1 cellular context compared by ENCODE assay signal in the genomic region with DNA sequence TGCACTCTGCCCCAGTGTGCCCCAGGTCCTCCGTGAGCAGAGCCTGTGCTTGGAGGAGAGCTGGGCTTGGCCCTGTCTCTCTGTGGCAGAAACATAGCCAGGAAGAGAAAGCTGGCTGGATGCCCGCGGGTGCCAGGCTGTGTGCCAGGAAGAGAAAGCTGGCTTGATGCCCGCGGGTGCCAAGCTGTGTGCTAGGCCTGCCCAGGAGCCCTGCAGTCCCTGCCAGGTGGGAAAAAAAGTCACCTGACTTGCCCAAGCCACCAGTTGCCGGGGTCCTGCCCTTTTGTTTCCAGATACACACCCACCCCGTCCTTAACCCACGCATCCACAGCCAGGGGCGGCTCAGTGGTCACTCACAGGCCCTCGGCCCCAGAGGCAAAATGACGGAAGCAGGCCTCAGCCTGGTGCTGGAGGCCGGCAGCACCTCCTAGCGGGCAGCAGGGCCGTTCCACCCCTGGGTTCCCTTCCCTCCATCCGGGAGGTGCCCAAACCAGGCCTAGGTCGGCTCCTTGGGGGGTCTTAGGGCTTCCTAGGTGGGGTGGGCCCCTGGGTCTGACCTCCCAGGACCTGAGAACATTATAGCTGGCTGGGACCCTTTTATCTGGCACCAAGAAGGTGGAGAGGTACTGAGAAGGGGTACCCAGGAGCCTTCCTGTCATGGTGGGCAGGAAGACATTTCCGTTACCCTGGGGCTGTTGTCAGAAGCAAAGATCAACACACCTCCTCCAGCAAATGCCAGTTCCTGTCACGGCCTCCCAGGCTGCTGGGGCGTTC.
TF ChIP-seq lines count a peak whose summit lies in the region.

No MANE protein-coding gene starts in this region.

TF ChIP-seq in HepG2, 621 proteins besides CTCF, POLR2A, EP300 and RAD21 (continued from another document and continues in another):
- TF ChIP-seq, protein P1, sequence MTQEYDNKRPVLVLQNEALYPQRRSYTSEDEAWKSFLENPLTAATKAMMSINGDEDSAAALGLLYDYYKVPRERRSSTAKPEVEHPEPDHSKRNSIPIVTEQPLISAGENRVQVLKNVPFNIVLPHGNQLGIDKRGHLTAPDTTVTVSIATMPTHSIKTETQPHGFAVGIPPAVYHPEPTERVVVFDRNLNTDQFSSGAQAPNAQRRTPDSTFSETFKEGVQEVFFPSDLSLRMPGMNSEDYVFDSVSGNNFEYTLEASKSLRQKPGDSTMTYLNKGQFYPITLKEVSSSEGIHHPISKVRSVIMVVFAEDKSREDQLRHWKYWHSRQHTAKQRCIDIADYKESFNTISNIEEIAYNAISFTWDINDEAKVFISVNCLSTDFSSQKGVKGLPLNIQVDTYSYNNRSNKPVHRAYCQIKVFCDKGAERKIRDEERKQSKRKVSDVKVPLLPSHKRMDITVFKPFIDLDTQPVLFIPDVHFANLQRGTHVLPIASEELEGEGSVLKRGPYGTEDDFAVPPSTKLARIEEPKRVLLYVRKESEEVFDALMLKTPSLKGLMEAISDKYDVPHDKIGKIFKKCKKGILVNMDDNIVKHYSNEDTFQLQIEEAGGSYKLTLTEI (CRISPR knock-in tag; conservative IDR thresholded peaks at IDR 0.05) = no peak
- TF ChIP-seq ZNF547 (CRISPR knock-in tag; IDR thresholded peaks at IDR 0.05) (no peak), MAZ (IDR thresholded peaks at IDR 0.05; ENCODE audit: borderline replicate concordance, low read depth, low read length) (0 out of 2 replicates have a peak, but pooled peaks have one; percentile 17), MAZ (CRISPR knock-in tag; IDR thresholded peaks at IDR 0.05; ENCODE audit: low read depth) (no peak), ZSCAN29 (CRISPR knock-in tag; conservative IDR thresholded peaks at IDR 0.05) (0 out of 2 replicates have a peak, but pooled peaks have one; percentile 52), ELF1 (CRISPR knock-in tag; IDR thresholded peaks at IDR 0.05) (peak; percentile 62), BHLHE40 (IDR thresholded peaks at IDR 0.05; ENCODE audit: low read length) (no peak), NKX3-1 (CRISPR knock-in tag; IDR thresholded peaks at IDR 0.05) (no peak), GATAD1 (CRISPR knock-in tag; IDR thresholded peaks at IDR 0.05) (peak; percentile 70; the same call in 1 of the 2 replicates), CREM (IDR thresholded peaks at IDR 0.05) (no peak), CREM (CRISPR knock-in tag; IDR thresholded peaks at IDR 0.05) (no peak), THYN1 (CRISPR knock-in tag; IDR thresholded peaks at IDR 0.05; ENCODE audit: borderline replicate concordance, low read depth) (no peak), ZNF136 (CRISPR knock-in tag; IDR thresholded peaks at IDR 0.05; ENCODE audit: low read depth) (peak; percentile 4; the same call in 1 of the 2 replicates), ZMYM2 (CRISPR knock-in tag; IDR thresholded peaks at IDR 0.05) (no peak), PHF21A (CRISPR knock-in tag; IDR thresholded peaks at IDR 0.05) (peak; percentile 55; the same call in 1 of the 2 replicates), GTF2F1 (IDR thresholded peaks at IDR 0.05; ENCODE audit: low read length) (no peak), IRF2 (CRISPR knock-in tag; IDR thresholded peaks at IDR 0.05) (peak; percentile 51; the same call in 1 of the 2 replicates), ZNF775 (CRISPR knock-in tag; IDR thresholded peaks at IDR 0.05; ENCODE audit: borderline replicate concordance) (no peak), SP2 (CRISPR knock-in tag; IDR thresholded peaks at IDR 0.05) (no peak), IKZF1 (IDR thresholded peaks at IDR 0.05) (no peak), STAG1 (CRISPR knock-in tag; IDR thresholded peaks at IDR 0.05) (peak; percentile 85), POLR2G (IDR thresholded peaks at IDR 0.05; ENCODE audit: low read depth, low read length) (no peak; the same call in 1 of the 2 replicates), RBFOX2 (IDR thresholded peaks at IDR 0.05; ENCODE audit: low read depth, low read length) (no peak; the same call in none of the 2 replicates), NFIC (IDR thresholded peaks at IDR 0.05; ENCODE audit: low read length) (no peak), KLF13 (CRISPR knock-in tag; IDR thresholded peaks at IDR 0.05) (no peak), ZNF317 (CRISPR knock-in tag; IDR thresholded peaks at IDR 0.05) (peak; percentile 56; the same call in 1 of the 2 replicates), MED13 (CRISPR knock-in tag; IDR thresholded peaks at IDR 0.05) (peak; percentile 41; the same call in 1 of the 2 replicates), SYNCRIP (IDR thresholded peaks at IDR 0.05; ENCODE audit: insufficient read depth, low read depth, low read length) (no peak), KLF6 (CRISPR knock-in tag; IDR thresholded peaks at IDR 0.05) (no peak), ZNF431 (CRISPR knock-in tag; IDR thresholded peaks at IDR 0.05; ENCODE audit: borderline replicate concordance, low read depth) (peak; percentile 35; the same call in 1 of the 2 replicates), GFI1 (CRISPR knock-in tag; IDR thresholded peaks at IDR 0.05; ENCODE audit: borderline replicate concordance) (no peak), GABPB1 (CRISPR knock-in tag; IDR thresholded peaks at IDR 0.05) (peak; percentile 80), DPF2 (CRISPR knock-in tag; IDR thresholded peaks at IDR 0.05; ENCODE audit: borderline replicate concordance, low read depth) (no peak), MEIS2 (CRISPR knock-in tag; IDR thresholded peaks at IDR 0.05) (peak; percentile 68; the same call in 1 of the 2 replicates), ZNF652 (CRISPR knock-in tag; IDR thresholded peaks at IDR 0.05; ENCODE audit: borderline replicate concordance, low read depth) (no peak), KDM3A (CRISPR knock-in tag; IDR thresholded peaks at IDR 0.05; ENCODE audit: low read depth) (peak; percentile 83; the same call in 1 of the 2 replicates), MZF1 (CRISPR knock-in tag; IDR thresholded peaks at IDR 0.05; ENCODE audit: borderline replicate concordance) (0 out of 2 replicates have a peak, but pooled peaks have one; percentile 20), NFKB2 (CRISPR knock-in tag; IDR thresholded peaks at IDR 0.05; ENCODE audit: borderline replicate concordance) (no peak), MATR3 (CRISPR knock-in tag; IDR thresholded peaks at IDR 0.05) (no peak), FOXM1 (CRISPR knock-in tag; IDR thresholded peaks at IDR 0.05) (no peak), ZC3H4 (CRISPR knock-in tag; IDR thresholded peaks at IDR 0.05; ENCODE audit: borderline replicate concordance) (no peak), FOSL1 (CRISPR knock-in tag; IDR thresholded peaks at IDR 0.05; ENCODE audit: borderline replicate concordance) (no peak)
- TF ChIP-seq, protein P2, sequence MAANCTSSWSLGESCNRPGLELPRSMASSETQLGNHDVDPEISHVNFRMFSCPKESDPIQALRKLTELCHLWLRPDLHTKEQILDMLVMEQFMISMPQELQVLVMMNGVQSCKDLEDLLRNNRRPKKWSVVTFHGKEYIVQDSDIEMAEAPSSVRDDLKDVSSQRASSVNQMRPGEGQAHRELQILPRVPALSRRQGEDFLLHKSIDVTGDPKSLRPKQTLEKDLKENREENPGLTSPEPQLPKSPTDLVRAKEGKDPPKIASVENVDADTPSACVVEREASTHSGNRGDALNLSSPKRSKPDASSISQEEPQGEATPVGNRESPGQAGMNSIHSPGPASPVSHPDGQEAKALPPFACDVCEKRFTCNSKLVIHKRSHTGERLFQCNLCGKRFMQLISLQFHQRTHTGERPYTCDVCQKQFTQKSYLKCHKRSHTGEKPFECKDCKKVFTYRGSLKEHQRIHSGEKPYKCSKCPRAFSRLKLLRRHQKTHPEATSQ (CRISPR knock-in tag; IDR thresholded peaks at IDR 0.05; ENCODE audit: borderline replicate concordance) = no peak
- TF ChIP-seq, protein P3, sequence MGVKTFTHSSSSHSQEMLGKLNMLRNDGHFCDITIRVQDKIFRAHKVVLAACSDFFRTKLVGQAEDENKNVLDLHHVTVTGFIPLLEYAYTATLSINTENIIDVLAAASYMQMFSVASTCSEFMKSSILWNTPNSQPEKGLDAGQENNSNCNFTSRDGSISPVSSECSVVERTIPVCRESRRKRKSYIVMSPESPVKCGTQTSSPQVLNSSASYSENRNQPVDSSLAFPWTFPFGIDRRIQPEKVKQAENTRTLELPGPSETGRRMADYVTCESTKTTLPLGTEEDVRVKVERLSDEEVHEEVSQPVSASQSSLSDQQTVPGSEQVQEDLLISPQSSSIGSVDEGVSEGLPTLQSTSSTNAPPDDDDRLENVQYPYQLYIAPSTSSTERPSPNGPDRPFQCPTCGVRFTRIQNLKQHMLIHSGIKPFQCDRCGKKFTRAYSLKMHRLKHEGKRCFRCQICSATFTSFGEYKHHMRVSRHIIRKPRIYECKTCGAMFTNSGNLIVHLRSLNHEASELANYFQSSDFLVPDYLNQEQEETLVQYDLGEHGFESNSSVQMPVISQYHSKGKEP (CRISPR knock-in tag; IDR thresholded peaks at IDR 0.05) = no peak
- TF ChIP-seq, protein P4, sequence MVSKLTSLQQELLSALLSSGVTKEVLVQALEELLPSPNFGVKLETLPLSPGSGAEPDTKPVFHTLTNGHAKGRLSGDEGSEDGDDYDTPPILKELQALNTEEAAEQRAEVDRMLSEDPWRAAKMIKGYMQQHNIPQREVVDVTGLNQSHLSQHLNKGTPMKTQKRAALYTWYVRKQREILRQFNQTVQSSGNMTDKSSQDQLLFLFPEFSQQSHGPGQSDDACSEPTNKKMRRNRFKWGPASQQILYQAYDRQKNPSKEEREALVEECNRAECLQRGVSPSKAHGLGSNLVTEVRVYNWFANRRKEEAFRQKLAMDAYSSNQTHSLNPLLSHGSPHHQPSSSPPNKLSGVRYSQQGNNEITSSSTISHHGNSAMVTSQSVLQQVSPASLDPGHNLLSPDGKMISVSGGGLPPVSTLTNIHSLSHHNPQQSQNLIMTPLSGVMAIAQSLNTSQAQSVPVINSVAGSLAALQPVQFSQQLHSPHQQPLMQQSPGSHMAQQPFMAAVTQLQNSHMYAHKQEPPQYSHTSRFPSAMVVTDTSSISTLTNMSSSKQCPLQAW (CRISPR knock-in tag; IDR thresholded peaks at IDR 0.05) = peak; percentile 86
- TF ChIP-seq, protein P5, sequence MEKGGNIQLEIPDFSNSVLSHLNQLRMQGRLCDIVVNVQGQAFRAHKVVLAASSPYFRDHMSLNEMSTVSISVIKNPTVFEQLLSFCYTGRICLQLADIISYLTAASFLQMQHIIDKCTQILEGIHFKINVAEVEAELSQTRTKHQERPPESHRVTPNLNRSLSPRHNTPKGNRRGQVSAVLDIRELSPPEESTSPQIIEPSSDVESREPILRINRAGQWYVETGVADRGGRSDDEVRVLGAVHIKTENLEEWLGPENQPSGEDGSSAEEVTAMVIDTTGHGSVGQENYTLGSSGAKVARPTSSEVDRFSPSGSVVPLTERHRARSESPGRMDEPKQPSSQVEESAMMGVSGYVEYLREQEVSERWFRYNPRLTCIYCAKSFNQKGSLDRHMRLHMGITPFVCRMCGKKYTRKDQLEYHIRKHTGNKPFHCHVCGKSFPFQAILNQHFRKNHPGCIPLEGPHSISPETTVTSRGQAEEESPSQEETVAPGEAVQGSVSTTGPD (CRISPR knock-in tag; IDR thresholded peaks at IDR 0.05) = no peak
- TF ChIP-seq, protein P6, sequence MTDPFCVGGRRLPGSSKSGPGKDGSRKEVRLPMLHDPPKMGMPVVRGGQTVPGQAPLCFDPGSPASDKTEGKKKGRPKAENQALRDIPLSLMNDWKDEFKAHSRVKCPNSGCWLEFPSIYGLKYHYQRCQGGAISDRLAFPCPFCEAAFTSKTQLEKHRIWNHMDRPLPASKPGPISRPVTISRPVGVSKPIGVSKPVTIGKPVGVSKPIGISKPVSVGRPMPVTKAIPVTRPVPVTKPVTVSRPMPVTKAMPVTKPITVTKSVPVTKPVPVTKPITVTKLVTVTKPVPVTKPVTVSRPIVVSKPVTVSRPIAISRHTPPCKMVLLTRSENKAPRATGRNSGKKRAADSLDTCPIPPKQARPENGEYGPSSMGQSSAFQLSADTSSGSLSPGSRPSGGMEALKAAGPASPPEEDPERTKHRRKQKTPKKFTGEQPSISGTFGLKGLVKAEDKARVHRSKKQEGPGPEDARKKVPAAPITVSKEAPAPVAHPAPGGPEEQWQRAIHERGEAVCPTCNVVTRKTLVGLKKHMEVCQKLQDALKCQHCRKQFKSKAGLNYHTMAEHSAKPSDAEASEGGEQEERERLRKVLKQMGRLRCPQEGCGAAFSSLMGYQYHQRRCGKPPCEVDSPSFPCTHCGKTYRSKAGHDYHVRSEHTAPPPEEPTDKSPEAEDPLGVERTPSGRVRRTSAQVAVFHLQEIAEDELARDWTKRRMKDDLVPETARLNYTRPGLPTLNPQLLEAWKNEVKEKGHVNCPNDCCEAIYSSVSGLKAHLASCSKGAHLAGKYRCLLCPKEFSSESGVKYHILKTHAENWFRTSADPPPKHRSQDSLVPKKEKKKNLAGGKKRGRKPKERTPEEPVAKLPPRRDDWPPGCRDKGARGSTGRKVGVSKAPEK (CRISPR knock-in tag; IDR thresholded peaks at IDR 0.05; ENCODE audit: borderline replicate concordance) = no peak
- TF ChIP-seq, protein P7, sequence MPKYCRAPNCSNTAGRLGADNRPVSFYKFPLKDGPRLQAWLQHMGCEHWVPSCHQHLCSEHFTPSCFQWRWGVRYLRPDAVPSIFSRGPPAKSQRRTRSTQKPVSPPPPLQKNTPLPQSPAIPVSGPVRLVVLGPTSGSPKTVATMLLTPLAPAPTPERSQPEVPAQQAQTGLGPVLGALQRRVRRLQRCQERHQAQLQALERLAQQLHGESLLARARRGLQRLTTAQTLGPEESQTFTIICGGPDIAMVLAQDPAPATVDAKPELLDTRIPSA (CRISPR knock-in tag; IDR thresholded peaks at IDR 0.05; ENCODE audit: borderline replicate concordance) = no peak
- TF ChIP-seq, protein P8, sequence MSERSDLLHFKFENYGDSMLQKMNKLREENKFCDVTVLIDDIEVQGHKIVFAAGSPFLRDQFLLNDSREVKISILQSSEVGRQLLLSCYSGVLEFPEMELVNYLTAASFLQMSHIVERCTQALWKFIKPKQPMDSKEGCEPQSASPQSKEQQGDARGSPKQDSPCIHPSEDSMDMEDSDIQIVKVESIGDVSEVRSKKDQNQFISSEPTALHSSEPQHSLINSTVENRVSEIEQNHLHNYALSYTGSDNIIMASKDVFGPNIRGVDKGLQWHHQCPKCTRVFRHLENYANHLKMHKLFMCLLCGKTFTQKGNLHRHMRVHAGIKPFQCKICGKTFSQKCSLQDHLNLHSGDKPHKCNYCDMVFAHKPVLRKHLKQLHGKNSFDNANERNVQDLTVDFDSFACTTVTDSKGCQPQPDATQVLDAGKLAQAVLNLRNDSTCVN (CRISPR knock-in tag; IDR thresholded peaks at IDR 0.05; ENCODE audit: borderline replicate concordance) = no peak
- TF ChIP-seq, protein P9, sequence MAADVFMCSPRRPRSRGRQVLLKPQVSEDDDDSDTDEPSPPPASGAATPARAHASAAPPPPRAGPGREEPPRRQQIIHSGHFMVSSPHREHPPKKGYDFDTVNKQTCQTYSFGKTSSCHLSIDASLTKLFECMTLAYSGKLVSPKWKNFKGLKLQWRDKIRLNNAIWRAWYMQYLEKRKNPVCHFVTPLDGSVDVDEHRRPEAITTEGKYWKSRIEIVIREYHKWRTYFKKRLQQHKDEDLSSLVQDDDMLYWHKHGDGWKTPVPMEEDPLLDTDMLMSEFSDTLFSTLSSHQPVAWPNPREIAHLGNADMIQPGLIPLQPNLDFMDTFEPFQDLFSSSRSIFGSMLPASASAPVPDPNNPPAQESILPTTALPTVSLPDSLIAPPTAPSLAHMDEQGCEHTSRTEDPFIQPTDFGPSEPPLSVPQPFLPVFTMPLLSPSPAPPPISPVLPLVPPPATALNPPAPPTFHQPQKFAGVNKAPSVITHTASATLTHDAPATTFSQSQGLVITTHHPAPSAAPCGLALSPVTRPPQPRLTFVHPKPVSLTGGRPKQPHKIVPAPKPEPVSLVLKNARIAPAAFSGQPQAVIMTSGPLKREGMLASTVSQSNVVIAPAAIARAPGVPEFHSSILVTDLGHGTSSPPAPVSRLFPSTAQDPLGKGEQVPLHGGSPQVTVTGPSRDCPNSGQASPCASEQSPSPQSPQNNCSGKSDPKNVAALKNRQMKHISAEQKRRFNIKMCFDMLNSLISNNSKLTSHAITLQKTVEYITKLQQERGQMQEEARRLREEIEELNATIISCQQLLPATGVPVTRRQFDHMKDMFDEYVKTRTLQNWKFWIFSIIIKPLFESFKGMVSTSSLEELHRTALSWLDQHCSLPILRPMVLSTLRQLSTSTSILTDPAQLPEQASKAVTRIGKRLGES (CRISPR knock-in tag; IDR thresholded peaks at IDR 0.05; ENCODE audit: borderline replicate concordance) = no peak
